ENCODE assay signal across 8 cellular contexts in genomic region chr10:114042895-114043531, GRCh38. TPM values are rescaled to one million over a fixed set of nuclear protein-coding genes. Genes with fewer than 3 reads are reported as not detected.
DNase-seq lines count a peak whose midpoint lies in the region; ATAC-seq and TF ChIP-seq lines count a peak whose summit lies in the region.

No MANE protein-coding gene starts in this region.

- H3K9me3 ChIP-seq in adrenal gland (replicated peaks in 1 of 3): no peaks in the 10 kb centered on the region

- ATAC-seq in GM18511 (IDR thresholded peaks at IDR 0.05; ENCODE audit: unreplicated experiment) (peak; percentile 58), HG02588 (IDR thresholded peaks at IDR 0.05; ENCODE audit: unreplicated experiment) (no peak)

- DNase-seq in AML-193 (lab: John Stamatoyannopoulos, UW): peak; percentile 37 to 80
- peak; percentile 52 for DNase-seq in HT-29 (ENCODE audit: low spot score)
- DNase-seq in activated CD4-positive, alpha-beta T cell treated with anti-CD3 and anti-CD28 coated beads, Interleukin-2, amount 10 ng/mL, durations not matched to agents 7 days and 5 days: no peak
- DNase-seq in fibroblast of the aortic adventitia (ENCODE audit: low read depth): peak; percentile 4
- peak; percentile 51 for DNase-seq in nephron progenitor cell
- no peak for DNase-seq in adrenal gland

- WGBS in adrenal gland, 4 donors: 1 to 3% (median 3%) methylated on average over 20 to 38 of the region's 38 CpGs

- TF ChIP-seq CTCF in fibroblast of the aortic adventitia (IDR thresholded peaks at IDR 0.05; ENCODE audit: insufficient read depth, low read length): no peak
- no peak for TF ChIP-seq CTCF in nephron progenitor cell (IDR thresholded peaks at IDR 0.05)
- TF ChIP-seq CTCF in adrenal gland (IDR thresholded peaks at IDR 0.05): no peak

- no peak for TF ChIP-seq POLR2A in adrenal gland (IDR thresholded peaks at IDR 0.05)

- CTCF ChIA-PET in activated CD4-positive, alpha-beta T cell treated with anti-CD3 and anti-CD28 coated beads, Interleukin-2, amount 10 ng/mL, durations not matched to agents 7 days and 5 days (lab: Charles Lee): interaction anchor here (0.6 to 1.3 kb wide), 4 partner anchors 9 to 31 kb away, joined by 3 to 5 read pairs (median 3); no protein-coding TSS in a partner anchor

- no peak overlapping the region for H3K4me3 ChIP-seq in fibroblast of the aortic adventitia (ENCODE audit: low read depth, low read length)
- H3K4me3 ChIP-seq in adrenal gland: peak overlapping the region in 1 of 4 donors; percentile 48

- peaks cover 76% of the 10 kb centered on the region for H3K27me3 Mint-ChIP-seq in activated CD4-positive, alpha-beta T cell treated with anti-CD3 and anti-CD28 coated beads, Interleukin-2, amount 10 ng/mL, durations not matched to agents 7 days and 5 days
- peaks cover 84% of the 10 kb centered on the region for H3K27me3 Mint-ChIP-seq in nephron progenitor cell (ENCODE audit: low read depth, poor library complexity)

- H3K36me3 Mint-ChIP-seq in activated CD4-positive, alpha-beta T cell treated with anti-CD3 and anti-CD28 coated beads, Interleukin-2, amount 10 ng/mL, durations not matched to agents 7 days and 5 days (ENCODE audit: low read depth): peaks cover 3% of the 10 kb centered on the region
- H3K36me3 Mint-ChIP-seq in nephron progenitor cell (ENCODE audit: low read depth): no peaks in the 10 kb centered on the region

- peak overlapping the region; percentile 53 for H3K4me3 Mint-ChIP-seq in activated CD4-positive, alpha-beta T cell treated with anti-CD3 and anti-CD28 coated beads, Interleukin-2, amount 10 ng/mL, durations not matched to agents 7 days and 5 days
- peak overlapping the region; percentile 79 for H3K4me3 Mint-ChIP-seq in nephron progenitor cell

- H3K27me3 ChIP-seq in adrenal gland: peaks cover 37% of the 10 kb centered on the region

- H3K4me1 Mint-ChIP-seq in activated CD4-positive, alpha-beta T cell treated with anti-CD3 and anti-CD28 coated beads, Interleukin-2, amount 10 ng/mL, durations not matched to agents 7 days and 5 days: peaks cover 13% of the 10 kb centered on the region
- peaks cover 27% of the 10 kb centered on the region for H3K4me1 Mint-ChIP-seq in nephron progenitor cell

- no peaks in the 10 kb centered on the region for H3K4me1 ChIP-seq in adrenal gland (replicated peaks in 1 of 2)

- H3K27ac ChIP-seq in adrenal gland: peak overlapping the region in 1 of 5 donors; percentile 45

- H3K9me3 Mint-ChIP-seq in activated CD4-positive, alpha-beta T cell treated with anti-CD3 and anti-CD28 coated beads, Interleukin-2, amount 10 ng/mL, durations not matched to agents 7 days and 5 days: no peaks in the 10 kb centered on the region
- peaks cover 3% of the 10 kb centered on the region for H3K9me3 Mint-ChIP-seq in nephron progenitor cell

- POLR2A ChIA-PET in activated CD4-positive, alpha-beta T cell treated with anti-CD3 and anti-CD28 coated beads, Interleukin-2, amount 10 ng/mL, durations not matched to agents 7 days and 5 days (lab: Charles Lee): no interaction called here

- intact Hi-C loops in adrenal gland (cut with DNase I): no loop called here

- no peak overlapping the region for H3K27ac Mint-ChIP-seq in activated CD4-positive, alpha-beta T cell treated with anti-CD3 and anti-CD28 coated beads, Interleukin-2, amount 10 ng/mL, durations not matched to agents 7 days and 5 days
- no peak overlapping the region for H3K27ac Mint-ChIP-seq in nephron progenitor cell

- no peaks in the 10 kb centered on the region for H3K36me3 ChIP-seq in adrenal gland (replicated peaks in 1 of 2)

RNA-seq across cellular contexts. Expression of gene ADRB1, which starts 0.7 kb away (rescaled TPM):
- total RNA-seq in HT-29 (2014; rRNA removed; shearing (Covaris generic)): 1.3 and 1.4 TPM in 2 replicates
- total RNA-seq in activated CD4-positive, alpha-beta T cell treated with anti-CD3 and anti-CD28 coated beads, Interleukin-2, amount 10 ng/mL, durations not matched to agents 7 days and 5 days: not detected
- not detected in 2 replicates for total RNA-seq in fibroblast of the aortic adventitia (ENCODE audit: low replicate concordance)
- total RNA-seq in adrenal gland: under 1 TPM in 6 of 8 donors, not detected in 2; 0.14 to 0.78 (median 0.36) TPM
- polyA plus RNA-seq in adrenal gland: under 1 TPM; 0.13 to 0.54 (median 0.24) TPM

Comparison
In these comparisons a context has a peak if more than half of its experiments do, and no peak if none do; other contexts are left out.
1. DNase-seq: peak in AML-193 (2 of 2), HT-29 (single experiment), fibroblast of the aortic adventitia (single experiment) and nephron progenitor cell (single experiment); none in activated CD4-positive, alpha-beta T cell treated with anti-CD3 and anti-CD28 coated beads, Interleukin-2, amount 10 ng/mL, durations not matched to agents 7 days and 5 days (single experiment) and adrenal gland (0 of 7).